ENCODE assay signal across 16 cellular contexts in genomic region chr22:41963453-41964105, GRCh38. TPM values are rescaled to one million over a fixed set of nuclear protein-coding genes. Genes with fewer than 3 reads are reported as not detected.
DNase-seq lines count a peak whose midpoint lies in the region; ATAC-seq and TF ChIP-seq lines count a peak whose summit lies in the region.
"Had no signal": no experiment of that assay in that cellular context is flagged by ENCODE, and none has a peak within 500 bp of the region (broad histone marks: within the 10 kb centered on the region; RNA-seq: fewer than 3 reads in every experiment).

No MANE protein-coding gene starts in this region.

- H3K4me2 ChIP-seq in SK-N-SH, result no peak overlapping the region

- H3K9ac ChIP-seq in SK-N-SH, result no peak overlapping the region

- no peaks in the 10 kb centered on the region for H3K36me3 ChIP-seq in SK-N-SH (replicated peaks in 1 of 2; ENCODE audit: control insufficient read depth in 1 of 2, insufficient read depth in 2 of 2, low read length in 1 of 2)
- H3K36me3 ChIP-seq in upper lobe of right lung, result no peaks in the 10 kb centered on the region
- H3K36me3 ChIP-seq: cardiac muscle cell, SJSA1 had no signal

- H3K4me3 ChIP-seq in SK-N-SH (ENCODE audit: low read depth in 2 of 2, low read length in 1 of 2), result no peak overlapping the region
- no peak overlapping the region for H3K4me3 ChIP-seq in dorsolateral prefrontal cortex
- H3K4me3 ChIP-seq in upper lobe of right lung, result no peak overlapping the region
- H3K4me3 ChIP-seq: cardiac muscle cell, SJSA1 had no signal

- no peaks in the 10 kb centered on the region for H3K9me3 Mint-ChIP-seq in nephron
- H3K9me3 Mint-ChIP-seq: natural killer cell; stimulated activated naive CD8-positive, alpha-beta T cell treated with anti-CD3 and anti-CD28 coated beads, Interleukin-15, amount 100 ng/mL, for 72 hours had no signal

- no peaks in the 10 kb centered on the region for H3K9me3 ChIP-seq in SK-N-SH
- no peaks in the 10 kb centered on the region for H3K9me3 ChIP-seq in upper lobe of right lung
- H3K9me3 ChIP-seq: SJSA1 had no signal

- no peak for ATAC-seq in SK-N-SH treated with all-trans-retinoic acid at 6 μM for 48 hours
- ATAC-seq in upper lobe of right lung, result peak; percentile 81
- ATAC-seq in HG02852 (IDR thresholded peaks at IDR 0.05; ENCODE audit: unreplicated experiment), result no peak
- no peak for ATAC-seq in GM21381 (IDR thresholded peaks at IDR 0.05; ENCODE audit: unreplicated experiment)
- ATAC-seq: left ventricle myocardium superior; natural killer cell; stimulated activated naive CD8-positive, alpha-beta T cell treated with anti-CD3 and anti-CD28 coated beads, Interleukin-15, amount 100 ng/mL, for 72 hours had no signal

- H3K9me2 ChIP-seq in SK-N-SH, result no peaks in the 10 kb centered on the region

- 87% methylated on average over 5 of the region's 9 CpGs for WGBS in SK-N-SH (ENCODE audit: low lambda C conversion rate)

- DNase-seq in SK-N-SH, result no peak
- peak in 5 of 10 donors; percentile 47 to 70 (median 67) for DNase-seq in dorsolateral prefrontal cortex
- peak; percentile 81 for DNase-seq in upper lobe of right lung
- no peak for DNase-seq in stimulated activated CD4-positive, alpha-beta T cell treated with anti-CD3 and anti-CD28 coated beads, Interleukin-4, amount 100 ng/mL, for 4 hours
- DNase-seq: activated gamma-delta T cell; left ventricle myocardium superior; natural killer cell; NCI-H2107; NK-92 treated with Interleukin-12 subunit alpha and Interleukin-12 subunit beta, amount 100 ng/mL, for 24 hours; stimulated activated naive CD8-positive, alpha-beta T cell treated with anti-CD3 and anti-CD28 coated beads, Interleukin-15, amount 100 ng/mL, for 72 hours had no signal

- no peak overlapping the region for H3K27ac ChIP-seq in SK-N-SH (ENCODE audit: low read depth in 2 of 2, low read length in 1 of 2)
- peak overlapping the region in 50 of 59 donors; percentile 3 to 88 (median 60) for H3K27ac ChIP-seq in dorsolateral prefrontal cortex
- peak overlapping the region; percentile 30 for H3K27ac ChIP-seq in upper lobe of right lung
- H3K27ac ChIP-seq: cardiac muscle cell, SJSA1 had no signal

- peaks cover 30% of the 10 kb centered on the region for H3K4me1 Mint-ChIP-seq in nephron
- H3K4me1 Mint-ChIP-seq: stimulated activated naive CD8-positive, alpha-beta T cell treated with anti-CD3 and anti-CD28 coated beads, Interleukin-15, amount 100 ng/mL, for 72 hours had no signal

- H3K27me3 ChIP-seq in SK-N-SH (ENCODE audit: insufficient read depth) (no peaks in the 10 kb centered on the region), dorsolateral prefrontal cortex (no peaks in the 10 kb centered on the region), upper lobe of right lung (no peaks in the 10 kb centered on the region)
- H3K27me3 ChIP-seq: cardiac muscle cell, SJSA1 had no signal

- H3K36me3 Mint-ChIP-seq in nephron (ENCODE audit: low read depth), result no peaks in the 10 kb centered on the region
- H3K36me3 Mint-ChIP-seq: natural killer cell had no signal

- H4K20me1 ChIP-seq in SK-N-SH (ENCODE audit: insufficient read depth), result no peaks in the 10 kb centered on the region

- intact Hi-C loops in dorsolateral prefrontal cortex (cut with DNase I), result no loop called here
- intact Hi-C loops in upper lobe of right lung (cut with DNase I), result loop anchor here (10.0 kb wide), 1 partner anchor 471 kb away; the partner anchor contains the start of gene NFAM1

- no peaks in the 10 kb centered on the region for H3F3A ChIP-seq in SK-N-SH (replicated peaks; ENCODE audit: insufficient read depth)

- H3K79me2 ChIP-seq in SK-N-SH (ENCODE audit: insufficient read depth), result no peaks in the 10 kb centered on the region

- CTCF ChIA-PET in SK-N-SH (lab: Yijun Ruan, JAX), result no interaction called here

- peaks cover 0 to 9% of the 10 kb centered on the region in 2 experiments; a peak in 1 of 4 replicates for H3K4me1 ChIP-seq in SK-N-SH (ENCODE audit: control insufficient read depth in 1 of 2, insufficient read depth in 2 of 2, low read depth in 1 of 2, low read length in 1 of 2)
- peaks cover 3% of the 10 kb centered on the region for H3K4me1 ChIP-seq in upper lobe of right lung
- H3K4me1 ChIP-seq: SJSA1 had no signal

- POLR2A ChIA-PET in SK-N-SH (lab: Yijun Ruan, JAX), result no interaction called here

- no peak for TF ChIP-seq CTCF in SK-N-SH (IDR thresholded peaks at IDR 0.05)
- no peak for TF ChIP-seq CTCF in dorsolateral prefrontal cortex (IDR thresholded peaks at IDR 0.05 in 54 of 56, conservative IDR thresholded peaks at IDR 0.05 in 2 of 56; ENCODE audit: low read depth in 1 of 56, partially characterized antibody in 56 of 56)
- no peak for TF ChIP-seq CTCF in nephron (IDR thresholded peaks at IDR 0.05; ENCODE audit: unreplicated experiment in 3 of 3)
- TF ChIP-seq CTCF in upper lobe of right lung (IDR thresholded peaks at IDR 0.05), result no peak

- peak overlapping the region; percentile 21 to 73 (median 35) for H3K27ac Mint-ChIP-seq in nephron
- H3K27ac Mint-ChIP-seq: natural killer cell; stimulated activated naive CD8-positive, alpha-beta T cell treated with anti-CD3 and anti-CD28 coated beads, Interleukin-15, amount 100 ng/mL, for 72 hours had no signal

- no peak for TF ChIP-seq RAD21 in SK-N-SH (IDR thresholded peaks at IDR 0.05; ENCODE audit: low read length)

- no peak for TF ChIP-seq EP300 in SK-N-SH (IDR thresholded peaks at IDR 0.05; ENCODE audit: borderline replicate concordance in 1 of 2, low read depth in 1 of 2, low read length in 1 of 2)

- no peak overlapping the region for H3K4me3 Mint-ChIP-seq in nephron
- H3K4me3 Mint-ChIP-seq: natural killer cell; stimulated activated naive CD8-positive, alpha-beta T cell treated with anti-CD3 and anti-CD28 coated beads, Interleukin-15, amount 100 ng/mL, for 72 hours had no signal

- peaks cover 4% of the 10 kb centered on the region for H3K27me3 Mint-ChIP-seq in nephron (ENCODE audit: low read depth)
- H3K27me3 Mint-ChIP-seq: stimulated activated naive CD8-positive, alpha-beta T cell treated with anti-CD3 and anti-CD28 coated beads, Interleukin-15, amount 100 ng/mL, for 72 hours had no signal

- no peak overlapping the region for H2AFZ ChIP-seq in SK-N-SH (ENCODE audit: low read depth)

TF ChIP-seq in SK-N-SH treated with all-trans-retinoic acid at 6 μM for 48 hours, 23 proteins besides CTCF, POLR2A, EP300 and RAD21 (continues in another document):
- TF ChIP-seq ISL1 (CRISPR knock-in tag; IDR thresholded peaks at IDR 0.05) (no peak), TCF4 (CRISPR knock-in tag; IDR thresholded peaks at IDR 0.05; ENCODE audit: borderline replicate concordance) (no peak), ZFP3 (CRISPR knock-in tag; IDR thresholded peaks at IDR 0.05) (peak; percentile 72; the same call in 1 of the 2 replicates), TOX (CRISPR knock-in tag; IDR thresholded peaks at IDR 0.05; ENCODE audit: borderline replicate concordance) (no peak)

TF ChIP-seq in SK-N-SH, 30 proteins besides CTCF, POLR2A, EP300 and RAD21:
- no peak for TF ChIP-seq USF1 (IDR thresholded peaks at IDR 0.05; ENCODE audit: borderline replicate concordance, low read depth)
- no peak for TF ChIP-seq NRF1 (IDR thresholded peaks at IDR 0.05; ENCODE audit: low read depth, low read length)
- TF ChIP-seq, protein P1, sequence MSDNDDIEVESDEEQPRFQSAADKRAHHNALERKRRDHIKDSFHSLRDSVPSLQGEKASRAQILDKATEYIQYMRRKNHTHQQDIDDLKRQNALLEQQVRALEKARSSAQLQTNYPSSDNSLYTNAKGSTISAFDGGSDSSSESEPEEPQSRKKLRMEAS (IDR thresholded peaks at IDR 0.05; ENCODE audit: low read depth), result no peak
- TF ChIP-seq, protein P2, sequence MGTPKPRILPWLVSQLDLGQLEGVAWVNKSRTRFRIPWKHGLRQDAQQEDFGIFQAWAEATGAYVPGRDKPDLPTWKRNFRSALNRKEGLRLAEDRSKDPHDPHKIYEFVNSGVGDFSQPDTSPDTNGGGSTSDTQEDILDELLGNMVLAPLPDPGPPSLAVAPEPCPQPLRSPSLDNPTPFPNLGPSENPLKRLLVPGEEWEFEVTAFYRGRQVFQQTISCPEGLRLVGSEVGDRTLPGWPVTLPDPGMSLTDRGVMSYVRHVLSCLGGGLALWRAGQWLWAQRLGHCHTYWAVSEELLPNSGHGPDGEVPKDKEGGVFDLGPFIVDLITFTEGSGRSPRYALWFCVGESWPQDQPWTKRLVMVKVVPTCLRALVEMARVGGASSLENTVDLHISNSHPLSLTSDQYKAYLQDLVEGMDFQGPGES (IDR thresholded peaks at IDR 0.05; ENCODE audit: low read depth, low read length), result no peak
- no peak for TF ChIP-seq SIN3A (IDR thresholded peaks at IDR 0.05; ENCODE audit: borderline replicate concordance, low read depth, low read length)
- TF ChIP-seq TCF12 (IDR thresholded peaks at IDR 0.05), result no peak
- TF ChIP-seq FOXM1 (IDR thresholded peaks at IDR 0.05; ENCODE audit: low read depth), result no peak
- no peak for TF ChIP-seq RFX5 (IDR thresholded peaks at IDR 0.05; ENCODE audit: low read length)

RNA-seq across cellular contexts. Expression of gene SEPTIN3, which starts 5.7 kb away (rescaled TPM):
- polyA plus RNA-seq in SK-N-SH (2012; rRNA removed), result 0.35 and 0.89 TPM in 2 replicates
- 0.62 and 1.1 TPM in 2 replicates for polyA plus RNA-seq in SK-N-SH (2012; cell fraction: cytosol; rRNA removed)
- 0.34 and 0.37 TPM in 2 replicates for polyA plus RNA-seq in SK-N-SH (2012; cell fraction: nucleus; rRNA removed)
- total RNA-seq in dorsolateral prefrontal cortex (100 to 1,000 TPM in 119 of 120 experiments, 10 to 100 TPM in 1; 90.5 to 406 (median 293) TPM), upper lobe of right lung (3.2 TPM)
- total RNA-seq: SJSA1 had no signal

RNA-seq across cellular contexts. Expression of gene CENPM, which starts 16.6 kb away (rescaled TPM):
- 8.1 and 15.6 TPM in 2 replicates for polyA plus RNA-seq in SK-N-SH (2012; rRNA removed)
- polyA plus RNA-seq in SK-N-SH (2012; cell fraction: cytosol; rRNA removed), result 4.9 and 8.5 TPM in 2 replicates
- polyA plus RNA-seq in SK-N-SH (2012; cell fraction: nucleus; rRNA removed), result 12.6 and 17.3 TPM in 2 replicates
- 1 to 10 TPM in 53 of 120 experiments, under 1 TPM in 26, not detected in 41; 0.49 to 3.3 (median 1.4) TPM for total RNA-seq in dorsolateral prefrontal cortex
- total RNA-seq in upper lobe of right lung, result 1.3 TPM

RNA-seq across cellular contexts. Expression of gene WBP2NL, which starts 35.0 kb away (rescaled TPM):
- polyA plus RNA-seq in SK-N-SH (2012; rRNA removed), result 0.07 and 0.19 TPM in 2 replicates
- polyA plus RNA-seq in SK-N-SH (2012; cell fraction: cytosol; rRNA removed), result 0.04 and 0.09 TPM in 2 replicates
- polyA plus RNA-seq in SK-N-SH (2012; cell fraction: nucleus; rRNA removed), result 0.29 and 0.58 TPM in 2 replicates
- total RNA-seq in dorsolateral prefrontal cortex (10 to 100 TPM in 22 of 120 experiments, 1 to 10 TPM in 98; 1.9 to 16.3 (median 7.6) TPM), upper lobe of right lung (1.3 TPM)
- total RNA-seq: cardiac muscle cell, SJSA1 had no signal
- polyA plus RNA-seq: cardiac muscle cell had no signal

RNA-seq across cellular contexts. Expression of gene TNFRSF13C, which starts 37.0 kb away (rescaled TPM):
- polyA plus RNA-seq in SK-N-SH (2012; rRNA removed), result 0.10 and 0.12 TPM in 2 replicates
- 0.03 TPM in 1 of 2 replicates, not detected in the other for polyA plus RNA-seq in SK-N-SH (2012; cell fraction: cytosol; rRNA removed)
- polyA plus RNA-seq in SK-N-SH (2012; cell fraction: nucleus; rRNA removed), result 1.3 and 1.9 TPM in 2 replicates
- 1 to 10 TPM in 78 of 120 experiments, under 1 TPM in 42; 0.13 to 5.8 (median 1.2) TPM for total RNA-seq in dorsolateral prefrontal cortex
- total RNA-seq in upper lobe of right lung, result 0.23 TPM

Comparison
In these comparisons a context has a peak if more than half of its experiments do, and no peak if none do; other contexts are left out.
1. H3K27ac ChIP-seq: peak in dorsolateral prefrontal cortex (50 of 59) and upper lobe of right lung (single experiment); none in SK-N-SH (0 of 2).
2. RNA of gene SEPTIN3, which starts 5.7 kb away (total RNA-seq): 90.5 to 406 TPM in dorsolateral prefrontal cortex; 3.2 TPM in upper lobe of right lung (single experiment); every median in the first group is over 10 times any median in the second.